ENCODE assay signal across 8 cellular contexts in the genomic region with DNA sequence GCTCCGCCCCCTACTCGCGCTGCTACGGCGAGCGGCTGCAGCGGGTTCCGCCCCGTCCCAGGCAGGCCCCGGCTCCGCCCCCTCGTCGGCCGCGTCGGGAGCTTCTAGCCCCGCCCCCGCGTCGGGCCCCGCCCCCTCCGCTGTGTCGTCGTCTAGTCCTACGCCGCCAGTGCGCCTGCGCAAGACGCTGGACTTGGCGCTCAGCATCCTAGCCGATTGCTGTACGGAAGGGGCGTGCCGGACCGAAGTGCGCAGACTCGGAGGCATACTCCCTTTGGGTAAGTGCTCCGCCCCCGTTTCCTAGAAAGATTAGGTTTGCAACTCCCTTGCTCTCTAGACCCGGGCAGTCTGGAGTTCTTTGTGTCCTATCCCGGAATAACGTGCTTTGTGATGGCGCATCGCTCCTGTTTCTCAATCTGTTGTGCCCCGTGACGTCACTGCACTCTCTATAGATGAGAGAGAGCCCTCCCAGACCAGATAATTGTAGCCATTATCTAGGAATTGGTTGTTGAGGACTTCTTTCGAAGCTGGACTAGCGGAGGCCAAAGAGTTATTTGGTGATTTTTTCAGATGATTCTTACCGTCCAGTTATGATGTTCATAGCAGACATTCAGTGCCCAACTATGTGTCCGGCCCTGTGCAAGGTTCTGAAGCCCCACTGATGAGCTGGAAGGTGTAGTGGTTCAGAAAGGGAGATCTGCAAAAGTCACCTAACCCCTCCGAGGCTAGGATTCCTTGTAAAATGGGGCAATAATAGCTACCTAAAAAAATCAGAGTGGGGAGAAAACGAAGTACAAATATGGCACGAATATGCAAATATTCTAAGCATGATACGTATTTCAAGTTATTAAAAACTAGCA. TPM values are rescaled to one million over a fixed set of nuclear protein-coding genes. Genes with fewer than 3 reads are reported as not detected.
DNase-seq lines count a peak whose midpoint lies in the region; ATAC-seq and TF ChIP-seq lines count a peak whose summit lies in the region.

No MANE protein-coding gene starts in this region.

- 3% methylated on average over 32 of the region's 54 CpGs for WGBS in prostate gland
- WGBS in urinary bladder, result 1% methylated on average over 54 of the region's 54 CpGs

- DNase-seq in GM13976 (ENCODE audit: low spot score) (peak; percentile 99), NCI-H1694 (lab: John Stamatoyannopoulos, UW) (peak; percentile 97), T-helper 17 cell (peak; percentile 100), left ventricle myocardium superior (peak; percentile 100), prostate gland (ENCODE audit: low spot score) (peak; percentile 100)

- TF ChIP-seq CTCF in GM13976 (IDR thresholded peaks at IDR 0.05; ENCODE audit: borderline replicate concordance, control extremely low read depth, extremely low read depth, insufficient read depth, missing control alignments) (no peak), prostate gland (IDR thresholded peaks at IDR 0.05) (no peak)

- peaks cover 2% of the 10 kb centered on the region for H3K36me3 Mint-ChIP-seq in T-helper 17 cell (ENCODE audit: low read depth)

- H3K4me3 ChIP-seq in prostate gland (peak overlapping the region; percentile 75 to 85), urinary bladder (ENCODE audit: low read depth, low read length) (peak overlapping the region; percentile 62)

- peak overlapping the region; percentile 83 for H3K27ac Mint-ChIP-seq in T-helper 17 cell

- H3K4me1 ChIP-seq in prostate gland (replicated peaks), result peaks cover 20% of the 10 kb centered on the region
- peaks cover 2% of the 10 kb centered on the region for H3K4me1 ChIP-seq in urinary bladder (ENCODE audit: insufficient read depth)

- peak overlapping the region; percentile 91 for H3K4me3 Mint-ChIP-seq in T-helper 17 cell

- H3K4me1 Mint-ChIP-seq in T-helper 17 cell, result peaks cover 24% of the 10 kb centered on the region

- H3K9me3 ChIP-seq in T-helper 17 cell (ENCODE audit: control insufficient read depth, low read length, poor library complexity, severe bottlenecking) (no peaks in the 10 kb centered on the region), prostate gland (no peaks in the 10 kb centered on the region)

- peak overlapping the region; percentile 99 for H3K27ac ChIP-seq in angular gyrus (ENCODE audit: low read depth, low read length)
- H3K27ac ChIP-seq in prostate gland, result peak overlapping the region; percentile 98 to 99
- peak overlapping the region; percentile 100 for H3K27ac ChIP-seq in urinary bladder (ENCODE audit: low read depth)

- no peaks in the 10 kb centered on the region for H3K27me3 ChIP-seq in prostate gland (replicated peaks; ENCODE audit: insufficient read depth)

- peak; percentile 22 for TF ChIP-seq POLR2A in prostate gland (IDR thresholded peaks at IDR 0.05)

- intact Hi-C loops in left ventricle myocardium superior (cut with micrococcal nuclease) (loop anchor here (10.0 kb wide), 1 partner anchor 415 kb away; a partner anchor contains a TSS), prostate gland (cut with DNase I) (loop anchor here (5.0 kb wide), 2 partner anchors 412 to 428 kb away; a partner anchor contains a TSS)

- no peaks in the 10 kb centered on the region for H3K27me3 Mint-ChIP-seq in T-helper 17 cell

- peak; percentile 53 for ATAC-seq in HG02884 (IDR thresholded peaks at IDR 0.05; ENCODE audit: unreplicated experiment)
- peak; percentile 83 for ATAC-seq in T-helper 17 cell
- ATAC-seq in left ventricle myocardium superior, result peak; percentile 88

- in situ Hi-C loops in GM13976 (cut with MboI; ENCODE audit: low sequenced_read_pairs, unreplicated experiment), result loop anchor here (10.0 kb wide), 1 partner anchor 405 kb away; no protein-coding TSS in a partner anchor

- peaks cover 2 to 4% of the 10 kb centered on the region in 2 donors for H3K36me3 ChIP-seq in prostate gland
- peaks cover 4% of the 10 kb centered on the region for H3K36me3 ChIP-seq in urinary bladder (ENCODE audit: insufficient read depth)

RNA-seq across cellular contexts. Expression of a gene that starts 0.7 kb away (rescaled TPM):
- total RNA-seq in T-helper 17 cell (10 to 100 TPM; 15.8 to 21.9 TPM), left ventricle myocardium superior (5.4 TPM), prostate gland (10 to 100 TPM; 10.0 to 20.3 TPM), urinary bladder (5.4 TPM)
- polyA plus RNA-seq in urinary bladder, result 13.1 TPM

RNA-seq across cellular contexts. Expression of a gene that starts 12.0 kb away (rescaled TPM):
- total RNA-seq in T-helper 17 cell (1 to 10 TPM in 1 of 2 donors, under 1 TPM in 1; 0.35 to 5.6 TPM), left ventricle myocardium superior (13.6 TPM), prostate gland (100 to 1,000 TPM in 1 of 2 donors, 10 to 100 TPM in 1; 62.0 to 115 TPM), urinary bladder (76.2 TPM)
- polyA plus RNA-seq in urinary bladder, result 341 TPM

RNA-seq across cellular contexts. Expression of a gene that starts 17.4 kb away (rescaled TPM):
- total RNA-seq in T-helper 17 cell, result under 1 TPM; 0.10 to 0.23 TPM
- 1.6 TPM for total RNA-seq in left ventricle myocardium superior
- total RNA-seq in prostate gland, result 1 to 10 TPM; 1.2 to 3.3 TPM
- total RNA-seq in urinary bladder, result 0.79 TPM
- 0.76 TPM for polyA plus RNA-seq in urinary bladder

RNA-seq across cellular contexts. Expression of a gene that starts 23.0 kb away (rescaled TPM):
- total RNA-seq in T-helper 17 cell (1 to 10 TPM; 1.3 to 2.8 TPM), left ventricle myocardium superior (not detected), prostate gland (under 1 TPM; 0.55 to 0.62 TPM), urinary bladder (0.42 TPM)
- 2.8 TPM for polyA plus RNA-seq in urinary bladder

RNA-seq across cellular contexts. Expression of a gene that starts 31.8 kb away (rescaled TPM):
- not detected for total RNA-seq in T-helper 17 cell
- 1,516 TPM for total RNA-seq in left ventricle myocardium superior
- total RNA-seq in prostate gland, result 1 to 10 TPM in 1 of 2 donors, not detected in 1; 3.9 TPM
- total RNA-seq in urinary bladder, result not detected
- not detected for polyA plus RNA-seq in urinary bladder

Comparison
In these comparisons a context has a peak if more than half of its experiments do, and no peak if none do; other contexts are left out.
1. Peak in every context shown above with its lines: DNase-seq, ATAC-seq, H3K4me3 ChIP-seq and H3K27ac ChIP-seq.